Comparison of ENCODE assay signal across 8 cellular contexts in the genomic region with DNA sequence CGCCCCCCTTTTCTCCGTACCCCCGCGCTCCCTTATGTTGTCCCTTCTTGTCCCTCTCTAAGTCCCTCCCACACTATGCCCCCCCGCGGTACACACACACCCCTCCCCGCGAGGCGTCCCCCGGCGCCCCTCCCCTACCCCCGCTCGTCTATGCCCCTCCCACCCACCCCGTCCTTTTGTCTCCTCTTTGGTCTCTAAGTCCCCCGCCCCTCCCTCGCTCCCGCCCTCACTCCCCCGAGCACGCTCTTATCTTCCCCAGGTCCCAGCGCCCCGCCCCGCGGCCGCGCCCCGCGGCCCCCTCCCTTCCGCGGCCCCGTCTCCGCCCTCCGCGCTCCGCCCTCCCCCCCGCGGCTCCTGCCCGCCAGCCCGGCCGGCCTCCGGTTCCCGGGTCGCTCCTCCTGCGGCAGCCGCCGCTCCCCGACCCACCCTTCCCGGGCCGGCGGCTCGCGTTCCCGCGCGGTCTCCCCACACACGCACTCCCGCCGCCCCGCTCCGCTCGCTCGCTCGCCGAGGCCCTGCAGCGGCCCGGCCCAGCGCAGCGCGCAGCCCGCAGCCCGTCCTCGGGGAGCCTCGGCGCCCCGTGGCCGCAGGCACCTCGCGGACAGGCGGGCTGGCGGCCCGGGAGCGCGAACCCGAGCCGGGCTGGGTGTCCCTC. TPM values are rescaled to one million over a fixed set of nuclear protein-coding genes. Genes with fewer than 3 reads are reported as not detected.
DNase-seq lines count a peak whose midpoint lies in the region; ATAC-seq and TF ChIP-seq lines count a peak whose summit lies in the region.

No MANE protein-coding gene starts in this region.

- H3K9me3 ChIP-seq in colonic mucosa: no peaks in the 10 kb centered on the region

- peak overlapping the region; percentile 83 for H3K27ac ChIP-seq in colonic mucosa

- peaks cover 9% of the 10 kb centered on the region for H3K36me3 Mint-ChIP-seq in activated CD4-positive, alpha-beta T cell treated with anti-CD3 and anti-CD28 coated beads, Interleukin-2, amount 10 ng/mL, durations not matched to agents 24 days and 14 days (ENCODE audit: low read depth)

- no peaks in the 10 kb centered on the region for H3K27me3 ChIP-seq in colonic mucosa

- ATAC-seq in HG02938 (IDR thresholded peaks at IDR 0.05; ENCODE audit: unreplicated experiment) (peak; percentile 28), left lobe of liver (peak; percentile 89), HG02870 (IDR thresholded peaks at IDR 0.05; ENCODE audit: unreplicated experiment) (no peak)

- H3K9me3 Mint-ChIP-seq in activated CD4-positive, alpha-beta T cell treated with anti-CD3 and anti-CD28 coated beads, Interleukin-2, amount 10 ng/mL, durations not matched to agents 24 days and 14 days: no peaks in the 10 kb centered on the region

- peak overlapping the region; percentile 79 for H3K4me3 Mint-ChIP-seq in activated CD4-positive, alpha-beta T cell treated with anti-CD3 and anti-CD28 coated beads, Interleukin-2, amount 10 ng/mL, durations not matched to agents 24 days and 14 days

- DNase-seq in NCI-H446 (lab: John Stamatoyannopoulos, UW) (peak; percentile 30 to 69), colonic mucosa (peak; percentile 90), left lobe of liver (ENCODE audit: low spot score) (peak; percentile 82)
- DNase-seq in activated CD4-positive, alpha-beta T cell treated with anti-CD3 and anti-CD28 coated beads, Interleukin-2, amount 10 ng/mL, durations not matched to agents 24 days and 14 days: peak; percentile 91
- peak; percentile 65 for DNase-seq in stimulated activated CD4-positive, alpha-beta T cell treated with anti-CD3 and anti-CD28 coated beads, Interleukin-1b, Interleukin-23, amount 100 ng/mL, for 48 hours

- H3K36me3 ChIP-seq in colonic mucosa: no peaks in the 10 kb centered on the region

- no peak for TF ChIP-seq CTCF in GM12875 (IDR thresholded peaks at IDR 0.05; ENCODE audit: borderline replicate concordance, insufficient read depth, low read depth, low read length)
- no peak for TF ChIP-seq CTCF in colonic mucosa (IDR thresholded peaks at IDR 0.05)

- H3K4me1 ChIP-seq in colonic mucosa: no peaks in the 10 kb centered on the region

- peak overlapping the region; percentile 73 to 76 for H3K9ac ChIP-seq in colonic mucosa (ENCODE audit: low read depth in 2 of 2, low read length in 2 of 2)

- H3K27ac Mint-ChIP-seq in activated CD4-positive, alpha-beta T cell treated with anti-CD3 and anti-CD28 coated beads, Interleukin-2, amount 10 ng/mL, durations not matched to agents 24 days and 14 days: no peak overlapping the region

- peaks cover 22% of the 10 kb centered on the region for H3K27me3 Mint-ChIP-seq in activated CD4-positive, alpha-beta T cell treated with anti-CD3 and anti-CD28 coated beads, Interleukin-2, amount 10 ng/mL, durations not matched to agents 24 days and 14 days

- H3K4me1 Mint-ChIP-seq in activated CD4-positive, alpha-beta T cell treated with anti-CD3 and anti-CD28 coated beads, Interleukin-2, amount 10 ng/mL, durations not matched to agents 24 days and 14 days: peaks cover 4% of the 10 kb centered on the region

- H3K4me3 ChIP-seq in GM12875 (ENCODE audit: low read depth, low read length) (peak overlapping the region; percentile 56), colonic mucosa (peak overlapping the region; percentile 45)

- intact Hi-C loops in activated CD4-positive, alpha-beta T cell treated with anti-CD3 and anti-CD28 coated beads, Interleukin-2, amount 10 ng/mL, durations not matched to agents 24 days and 14 days (cut with micrococcal nuclease): loop anchor here (1.0 to 2.0 kb wide), 3 partner anchors 21 to 128 kb away; a partner anchor contains a TSS
- intact Hi-C loops in colonic mucosa (cut with DNase I): no loop called here

RNA-seq across cellular contexts. Expression of a gene that starts 26.3 kb away (rescaled TPM):
- total RNA-seq in activated CD4-positive, alpha-beta T cell treated with anti-CD3 and anti-CD28 coated beads, Interleukin-2, amount 10 ng/mL, durations not matched to agents 24 days and 14 days: 57.9 and 58.1 TPM in 2 replicates
- total RNA-seq in colonic mucosa (10 to 100 TPM in 1 of 2 donors, 1 to 10 TPM in 1; 9.9 to 17.4 TPM), left lobe of liver (5.1 TPM)

RNA-seq across cellular contexts. Expression of a gene that starts 50.2 kb away (rescaled TPM):
- total RNA-seq in activated CD4-positive, alpha-beta T cell treated with anti-CD3 and anti-CD28 coated beads, Interleukin-2, amount 10 ng/mL, durations not matched to agents 24 days and 14 days: 8.0 and 9.2 TPM in 2 replicates
- total RNA-seq in colonic mucosa (10 to 100 TPM in 1 of 2 donors, 1 to 10 TPM in 1; 8.3 to 14.4 TPM), left lobe of liver (8.1 TPM)
